ENCODE assay signal across 20 cellular contexts in genomic region chr7:40156988-40157387, GRCh38.
"Had no signal": no experiment of that assay in that cellular context is flagged by ENCODE, and none has a peak within 500 bp of the region (broad histone marks: within the 10 kb centered on the region; RNA-seq: fewer than 3 reads in every experiment).

No MANE protein-coding gene starts in this region.

- H3K27ac ChIP-seq: cardiac muscle cell, dorsolateral prefrontal cortex, foreskin keratinocyte, left lung, pancreas, tibial nerve, vagina, WERI-Rb-1 had no signal

- FAIRE-seq: islet of Langerhans, pancreas had no signal

- H3K4me3 ChIP-seq: cardiac muscle cell, dorsolateral prefrontal cortex, left lung, pancreas, tibial nerve, vagina had no signal

- H3K4me3 Mint-ChIP-seq: activated naive CD8-positive, alpha-beta T cell treated with anti-CD3 and anti-CD28 coated beads for 36 hours; naive B cell; stimulated activated naive CD8-positive, alpha-beta T cell treated with anti-CD3 and anti-CD28 coated beads, Interleukin-15, Interleukin-2, amounts not matched to agents 100 ng/mL and 50 ng/mL, for 24 hours; T-helper 1 cell treated with Interleukin-12 subunit alpha and Interleukin-12 subunit beta and Interleukin-4 antibody, amounts not matched to agents 30 μg/mL and 1 μg/mL, for 36 hours had no signal

- H3K4me1 ChIP-seq: foreskin keratinocyte, left lung, pancreas, tibial nerve, vagina had no signal

- H3K36me3 ChIP-seq: cardiac muscle cell, left lung, pancreas, tibial nerve, vagina, WERI-Rb-1 had no signal

- H3K9me3 ChIP-seq: left lung, pancreas, tibial nerve, vagina had no signal

- H3K36me3 Mint-ChIP-seq: activated naive CD8-positive, alpha-beta T cell treated with anti-CD3 and anti-CD28 coated beads for 36 hours; naive B cell had no signal

- H3K27me3 Mint-ChIP-seq: activated naive CD8-positive, alpha-beta T cell treated with anti-CD3 and anti-CD28 coated beads for 36 hours; stimulated activated naive CD8-positive, alpha-beta T cell treated with anti-CD3 and anti-CD28 coated beads, Interleukin-15, Interleukin-2, amounts not matched to agents 100 ng/mL and 50 ng/mL, for 24 hours had no signal

- H3K4me1 Mint-ChIP-seq: activated naive CD8-positive, alpha-beta T cell treated with anti-CD3 and anti-CD28 coated beads for 36 hours; naive B cell had no signal

- H3K27ac Mint-ChIP-seq: activated naive CD8-positive, alpha-beta T cell treated with anti-CD3 and anti-CD28 coated beads for 36 hours; naive B cell; stimulated activated naive CD8-positive, alpha-beta T cell treated with anti-CD3 and anti-CD28 coated beads, Interleukin-15, Interleukin-2, amounts not matched to agents 100 ng/mL and 50 ng/mL, for 24 hours; T-helper 1 cell treated with Interleukin-12 subunit alpha and Interleukin-12 subunit beta and Interleukin-4 antibody, amounts not matched to agents 30 μg/mL and 1 μg/mL, for 36 hours had no signal

- ATAC-seq: foreskin keratinocyte, left lung, pancreas had no signal

- H3K27me3 ChIP-seq: cardiac muscle cell, dorsolateral prefrontal cortex, foreskin keratinocyte, left lung, pancreas, tibial nerve, vagina had no signal

- H3K9me3 Mint-ChIP-seq: activated naive CD8-positive, alpha-beta T cell treated with anti-CD3 and anti-CD28 coated beads for 36 hours; naive B cell; stimulated activated naive CD8-positive, alpha-beta T cell treated with anti-CD3 and anti-CD28 coated beads, Interleukin-15, Interleukin-2, amounts not matched to agents 100 ng/mL and 50 ng/mL, for 24 hours; T-helper 1 cell treated with Interleukin-12 subunit alpha and Interleukin-12 subunit beta and Interleukin-4 antibody, amounts not matched to agents 30 μg/mL and 1 μg/mL, for 36 hours had no signal

- DNase-seq: activated CD4-positive, alpha-beta T cell treated with anti-CD3 and anti-CD28 coated beads for 1 hour; activated CD4-positive, alpha-beta T cell treated with anti-CD3 and anti-CD28 coated beads, Interleukin-2, amount 50 U/mL, for 4 hours; activated naive CD4-positive, alpha-beta T cell; activated naive CD8-positive, alpha-beta T cell treated with anti-CD3 and anti-CD28 coated beads for 36 hours; amygdala; dorsolateral prefrontal cortex; foreskin keratinocyte; hippocampal formation; left lung; mammary epithelial cell; naive B cell; pancreas; retina; WERI-Rb-1 had no signal
